In genomic region chr10:55897436-55897835, GRCh38 we compare ENCODE assay signal across 27 cellular contexts.
"Had no signal": no experiment of that assay in that cellular context is flagged by ENCODE, and none has a peak within 500 bp of the region (broad histone marks: within the 10 kb centered on the region; RNA-seq: fewer than 3 reads in every experiment).

No MANE protein-coding gene starts in this region.

- H3K4me1 ChIP-seq: gastrocnemius medialis, parathyroid adenoma, uterus had no signal

- H3K27me3 Mint-ChIP-seq: activated B cell treated with CpG ODN at 0.5 μM for 24 hours; activated CD8-positive, alpha-beta T cell treated with anti-CD3 and anti-CD28 coated beads for 36 hours; activated naive CD4-positive, alpha-beta T cell treated with anti-CD3 and anti-CD28 coated beads, Interleukin-2, amount 50 U/mL, for 24 hours; activated naive CD8-positive, alpha-beta T cell treated with anti-CD3 and anti-CD28 coated beads, Interleukin-2, amount 50 U/mL, for 24 hours; activated T-helper 17 cell treated with anti-CD3 and anti-CD28 coated beads, Interleukin-2, amount 50 U/mL, for 72 hours; central memory CD8-positive, alpha-beta T cell; naive B cell; stimulated activated naive CD8-positive, alpha-beta T cell treated with anti-CD3 and anti-CD28 coated beads, Interleukin-15, Interleukin-2, amounts not matched to agents 100 ng/mL and 50 ng/mL, for 24 hours; type B pancreatic cell had no signal

- H3K4me1 Mint-ChIP-seq: activated B cell treated with CpG ODN at 0.5 μM for 24 hours; activated naive CD4-positive, alpha-beta T cell treated with anti-CD3 and anti-CD28 coated beads, Interleukin-2, amount 50 U/mL, for 24 hours; activated naive CD8-positive, alpha-beta T cell treated with anti-CD3 and anti-CD28 coated beads, Interleukin-2, amount 50 U/mL, for 24 hours; activated T-helper 17 cell treated with anti-CD3 and anti-CD28 coated beads, Interleukin-2, amount 50 U/mL, for 72 hours; central memory CD8-positive, alpha-beta T cell; immature natural killer cell; naive B cell had no signal

- H3K27ac ChIP-seq: gastrocnemius medialis, parathyroid adenoma, uterus had no signal

- H3K27me3 ChIP-seq: gastrocnemius medialis, uterus had no signal

- H3K9ac ChIP-seq: parathyroid adenoma had no signal

- H3K27ac Mint-ChIP-seq: activated B cell treated with CpG ODN at 0.5 μM for 24 hours; activated CD8-positive, alpha-beta T cell treated with anti-CD3 and anti-CD28 coated beads for 36 hours; activated naive CD4-positive, alpha-beta T cell treated with anti-CD3 and anti-CD28 coated beads, Interleukin-2, amount 50 U/mL, for 24 hours; activated naive CD8-positive, alpha-beta T cell treated with anti-CD3 and anti-CD28 coated beads, Interleukin-2, amount 50 U/mL, for 24 hours; activated T-helper 17 cell treated with anti-CD3 and anti-CD28 coated beads, Interleukin-2, amount 50 U/mL, for 72 hours; immature natural killer cell; mesothelial cell of epicardium; naive B cell; stimulated activated naive CD8-positive, alpha-beta T cell treated with anti-CD3 and anti-CD28 coated beads, Interleukin-15, Interleukin-2, amounts not matched to agents 100 ng/mL and 50 ng/mL, for 24 hours; type B pancreatic cell had no signal

- DNase-seq: activated B cell treated with CpG ODN at 0.5 μM for 24 hours; activated CD4-positive, alpha-beta T cell treated with anti-CD3 and anti-CD28 coated beads, Interleukin-2, amount 50 U/mL, for 1 hour; activated CD8-positive, alpha-beta T cell treated with anti-CD3 and anti-CD28 coated beads for 36 hours; activated gamma-delta T cell treated with Interleukin-2 at 50 U/mL for 16 hours; activated naive CD8-positive, alpha-beta T cell treated with anti-CD3 and anti-CD28 coated beads, Interleukin-2, amount 50 U/mL, for 24 hours; activated T-cell treated with anti-CD3 and anti-CD28 coated beads, Interleukin-2, amount 50 U/mL, for 4 hours; dermis blood vessel endothelial cell; effector CD8-positive, alpha-beta T cell; gastrocnemius medialis; glutamatergic neuron; immature natural killer cell; kidney; left colon; mammary epithelial cell; naive B cell; occipital lobe; right cardiac atrium; stimulated activated CD4-positive, alpha-beta T cell treated with anti-CD3 and anti-CD28 coated beads, Interleukin-2, amount 100 ng/mL, for 48 hours; T-helper 2 cell; uterus had no signal

- H3K4me3 Mint-ChIP-seq: activated B cell treated with CpG ODN at 0.5 μM for 24 hours; activated CD8-positive, alpha-beta T cell treated with anti-CD3 and anti-CD28 coated beads for 36 hours; activated naive CD4-positive, alpha-beta T cell treated with anti-CD3 and anti-CD28 coated beads, Interleukin-2, amount 50 U/mL, for 24 hours; activated naive CD8-positive, alpha-beta T cell treated with anti-CD3 and anti-CD28 coated beads, Interleukin-2, amount 50 U/mL, for 24 hours; activated T-cell treated with anti-CD3 and anti-CD28 coated beads, Interleukin-2, amount 50 U/mL, for 4 hours; activated T-helper 17 cell treated with anti-CD3 and anti-CD28 coated beads, Interleukin-2, amount 50 U/mL, for 72 hours; central memory CD8-positive, alpha-beta T cell; immature natural killer cell; naive B cell; stimulated activated naive CD8-positive, alpha-beta T cell treated with anti-CD3 and anti-CD28 coated beads, Interleukin-15, Interleukin-2, amounts not matched to agents 100 ng/mL and 50 ng/mL, for 24 hours had no signal

- H3K36me3 ChIP-seq: gastrocnemius medialis, uterus had no signal

- H3K36me3 Mint-ChIP-seq: activated naive CD4-positive, alpha-beta T cell treated with anti-CD3 and anti-CD28 coated beads, Interleukin-2, amount 50 U/mL, for 24 hours; naive B cell; type B pancreatic cell had no signal

- H3K4me3 ChIP-seq: gastrocnemius medialis, uterus had no signal

- ATAC-seq: activated CD8-positive, alpha-beta T cell treated with anti-CD3 and anti-CD28 coated beads for 36 hours; activated naive CD8-positive, alpha-beta T cell treated with anti-CD3 and anti-CD28 coated beads, Interleukin-2, amount 50 U/mL, for 24 hours; activated T-cell treated with anti-CD3 and anti-CD28 coated beads, Interleukin-2, amount 50 U/mL, for 4 hours; activated T-helper 17 cell treated with anti-CD3 and anti-CD28 coated beads, Interleukin-2, amount 50 U/mL, for 72 hours; gastrocnemius medialis; left colon; right cardiac atrium had no signal

- H3K9me3 ChIP-seq: gastrocnemius medialis, uterus had no signal

- H3K9me3 Mint-ChIP-seq: activated naive CD4-positive, alpha-beta T cell treated with anti-CD3 and anti-CD28 coated beads, Interleukin-2, amount 50 U/mL, for 24 hours; type B pancreatic cell had no signal

- H2AFZ ChIP-seq: parathyroid adenoma had no signal

- H3K79me2 ChIP-seq: parathyroid adenoma had no signal
